9 cellular contexts compared by ENCODE assay signal in the genomic region with DNA sequence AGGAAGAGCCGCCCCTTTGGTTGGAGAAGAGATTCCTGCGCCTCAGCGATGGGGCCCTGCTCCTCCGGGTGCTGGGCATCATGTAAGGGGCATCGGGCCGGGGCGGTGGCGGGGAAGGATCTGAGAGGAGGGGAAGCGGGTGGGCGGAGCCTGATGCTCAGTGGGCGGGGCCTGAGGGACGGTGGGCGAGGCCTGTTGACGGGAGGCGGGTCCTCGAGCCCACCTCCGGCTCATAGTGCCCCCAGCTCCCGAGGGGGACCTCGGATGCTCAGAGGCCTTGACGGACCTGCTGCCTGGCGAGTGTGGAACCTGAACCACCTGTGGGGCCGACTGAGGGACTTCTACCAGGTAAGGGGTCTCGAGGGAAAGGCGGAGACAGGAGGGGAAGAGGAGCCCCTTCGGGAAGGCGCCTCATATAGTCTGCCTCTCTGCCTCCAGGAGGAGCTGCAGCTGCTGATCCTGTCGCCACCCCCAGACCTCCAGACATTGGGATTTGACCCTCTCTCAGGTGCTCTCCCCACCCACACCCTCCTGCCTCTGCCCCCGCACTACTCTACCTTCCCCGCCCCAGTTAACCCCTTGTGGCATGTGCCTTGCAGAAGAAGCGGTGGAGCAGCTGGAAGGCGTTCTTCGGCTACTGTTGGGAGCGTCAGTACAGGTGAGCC. TPM values are rescaled to one million over a fixed set of nuclear protein-coding genes. Genes with fewer than 3 reads are reported as not detected.
A peak's percentile ranks its signal among the peaks of the same experiment; 100 is the strongest.
DNase-seq lines count a peak whose midpoint lies in the region; ATAC-seq, FAIRE-seq and TF ChIP-seq lines count a peak whose summit lies in the region.
"Had no signal": no experiment of that assay in that cellular context is flagged by ENCODE, and none has a peak within 500 bp of the region (broad histone marks: within the 10 kb centered on the region; RNA-seq: fewer than 3 reads in every experiment).

No MANE protein-coding gene starts in this region.

- H3K4me3 ChIP-seq in HUES6 (ENCODE audit: low read depth, low read length): peak overlapping the region; percentile 76

- H3K4me3 Mint-ChIP-seq in activated CD8-positive, alpha-beta T cell treated with anti-CD3 and anti-CD28 coated beads, Interleukin-2, amount 10 ng/mL, durations not matched to agents 7 days and 5 days: peak overlapping the region; percentile 80

- H3K27me3 ChIP-seq in HUES6 (ENCODE audit: control insufficient read depth, insufficient read depth, low read length): no peaks in the 10 kb centered on the region
- H3K27me3 ChIP-seq: left lung had no signal

- DNase-seq in GM12891 (ENCODE audit: insufficient read length, low spot score) (no peak), Right ventricle myocardium inferior (ENCODE audit: missing footprints) (peak; percentile 85), EL (no peak), epidermal melanocyte (ENCODE audit: insufficient read length, low spot score) (no peak)
- DNase-seq in activated CD8-positive, alpha-beta T cell treated with anti-CD3 and anti-CD28 coated beads, Interleukin-2, amount 10 ng/mL, durations not matched to agents 7 days and 5 days: peak; percentile 87
- DNase-seq in stimulated activated CD4-positive, alpha-beta T cell treated with anti-CD3 and anti-CD28 coated beads, Interleukin-2, amount 100 ng/mL, for 24 hours: peak; percentile 83 to 90

- H3K27ac Mint-ChIP-seq in activated CD8-positive, alpha-beta T cell treated with anti-CD3 and anti-CD28 coated beads, Interleukin-2, amount 10 ng/mL, durations not matched to agents 7 days and 5 days: peak overlapping the region; percentile 91

- H3K9me3 ChIP-seq in HUES6 (ENCODE audit: control insufficient read depth, insufficient read depth, low read depth, low read length): no peaks in the 10 kb centered on the region
- H3K9me3 ChIP-seq: left lung had no signal

- no peak overlapping the region for H3K9ac ChIP-seq in HUES6 (ENCODE audit: low read length)

- CTCF ChIA-PET in activated CD8-positive, alpha-beta T cell treated with anti-CD3 and anti-CD28 coated beads, Interleukin-2, amount 10 ng/mL, durations not matched to agents 7 days and 5 days (lab: Charles Lee): interaction anchor here (0.6 to 5.3 kb wide), 7 partner anchors 10 to 91 kb away, joined by 3 to 47 read pairs (median 6); a partner anchor contains a TSS

- H3K36me3 Mint-ChIP-seq in activated CD8-positive, alpha-beta T cell treated with anti-CD3 and anti-CD28 coated beads, Interleukin-2, amount 10 ng/mL, durations not matched to agents 7 days and 5 days (ENCODE audit: low read depth): peaks cover 41% of the 10 kb centered on the region

- ATAC-seq in activated CD8-positive, alpha-beta T cell treated with anti-CD3 and anti-CD28 coated beads, Interleukin-2, amount 10 ng/mL, durations not matched to agents 7 days and 5 days: peak; percentile 54
- ATAC-seq in Right ventricle myocardium inferior (no peak), HG02884 (IDR thresholded peaks at IDR 0.05; ENCODE audit: unreplicated experiment) (no peak)

- FAIRE-seq in GM12891 (lab: Jason Lieb, UNC): peak; percentile 89

- no peak overlapping the region for H3K27ac ChIP-seq in HUES6 (ENCODE audit: low read depth, low read length)

- H3K9me3 Mint-ChIP-seq in activated CD8-positive, alpha-beta T cell treated with anti-CD3 and anti-CD28 coated beads, Interleukin-2, amount 10 ng/mL, durations not matched to agents 7 days and 5 days (ENCODE audit: insufficient read depth): no peaks in the 10 kb centered on the region

- peaks cover 20% of the 10 kb centered on the region for H3K4me1 ChIP-seq in HUES6 (ENCODE audit: control insufficient read depth, insufficient read depth, low read length)

- H3K4me1 Mint-ChIP-seq in activated CD8-positive, alpha-beta T cell treated with anti-CD3 and anti-CD28 coated beads, Interleukin-2, amount 10 ng/mL, durations not matched to agents 7 days and 5 days (ENCODE audit: low read depth): peaks cover 55% of the 10 kb centered on the region

- intact Hi-C loops in Right ventricle myocardium inferior (cut with DNase I): no loop called here

- H3K36me3 ChIP-seq in HUES6 (ENCODE audit: control insufficient read depth, insufficient read depth, low read length): no peaks in the 10 kb centered on the region

- POLR2A ChIA-PET in activated CD8-positive, alpha-beta T cell treated with anti-CD3 and anti-CD28 coated beads, Interleukin-2, amount 10 ng/mL, durations not matched to agents 7 days and 5 days (lab: Charles Lee): interaction anchor here (0.6 to 4.3 kb wide), 8 partner anchors 9 to 566 kb away, joined by 3 to 37 read pairs (median 4); a partner anchor contains a TSS

- no peaks in the 10 kb centered on the region for H3K27me3 Mint-ChIP-seq in activated CD8-positive, alpha-beta T cell treated with anti-CD3 and anti-CD28 coated beads, Interleukin-2, amount 10 ng/mL, durations not matched to agents 7 days and 5 days (ENCODE audit: low read depth)

- TF ChIP-seq POLR2A in GM12891 (IDR thresholded peaks at IDR 0.05; ENCODE audit: low read depth, low read length): no peak

TF ChIP-seq in GM12891, 5 proteins besides CTCF, POLR2A, EP300 and RAD21:
- TF ChIP-seq POU2F2 (IDR thresholded peaks at IDR 0.05; ENCODE audit: low read depth, low read length) (no peak), SPI1 (IDR thresholded peaks at IDR 0.05; ENCODE audit: low read depth, low read length) (no peak), PAX5 (IDR thresholded peaks at IDR 0.05; ENCODE audit: insufficient read depth, low read length, severe bottlenecking) (no peak), TAF1 (IDR thresholded peaks at IDR 0.05; ENCODE audit: low read depth, low read length) (no peak), POLR2AphosphoS5 (IDR thresholded peaks at IDR 0.05; ENCODE audit: low read depth, low read length) (no peak)

RNA-seq across cellular contexts. Expression of a gene that starts 0.8 kb away (rescaled TPM):
- polyA plus RNA-seq in GM12891 (2012; ENCODE audit: low read depth, missing spikeins): 45.4 TPM
- total RNA-seq in activated CD8-positive, alpha-beta T cell treated with anti-CD3 and anti-CD28 coated beads, Interleukin-2, amount 10 ng/mL, durations not matched to agents 7 days and 5 days: 100 to 1,000 TPM; 127 TPM
- total RNA-seq in Right ventricle myocardium inferior: 7.7 TPM

RNA-seq across cellular contexts. Expression of a gene that starts 18.2 kb away (rescaled TPM):
- polyA plus RNA-seq in GM12891 (2012; ENCODE audit: low read depth, missing spikeins): 12.4 TPM
- total RNA-seq in activated CD8-positive, alpha-beta T cell treated with anti-CD3 and anti-CD28 coated beads, Interleukin-2, amount 10 ng/mL, durations not matched to agents 7 days and 5 days: 10 to 100 TPM; 39.0 to 42.3 TPM
- 18.7 TPM for total RNA-seq in Right ventricle myocardium inferior

RNA-seq across cellular contexts. Expression of a gene that starts 22.9 kb away (rescaled TPM):
- polyA plus RNA-seq in GM12891 (2012; ENCODE audit: low read depth, missing spikeins): 306 TPM
- 100 to 1,000 TPM; 102 to 106 TPM for total RNA-seq in activated CD8-positive, alpha-beta T cell treated with anti-CD3 and anti-CD28 coated beads, Interleukin-2, amount 10 ng/mL, durations not matched to agents 7 days and 5 days
- 410 TPM for total RNA-seq in Right ventricle myocardium inferior

RNA-seq across cellular contexts. Expression of a gene that starts 23.4 kb away (rescaled TPM):
- 327 TPM for polyA plus RNA-seq in GM12891 (2012; ENCODE audit: low read depth, missing spikeins)
- total RNA-seq in activated CD8-positive, alpha-beta T cell treated with anti-CD3 and anti-CD28 coated beads, Interleukin-2, amount 10 ng/mL, durations not matched to agents 7 days and 5 days: 100 to 1,000 TPM; 154 to 165 TPM
- total RNA-seq in Right ventricle myocardium inferior: 92.8 TPM

RNA-seq across cellular contexts. Expression of a gene that starts 35.5 kb away (rescaled TPM):
- polyA plus RNA-seq in GM12891 (2012; ENCODE audit: low read depth, missing spikeins): 11.5 TPM
- total RNA-seq in activated CD8-positive, alpha-beta T cell treated with anti-CD3 and anti-CD28 coated beads, Interleukin-2, amount 10 ng/mL, durations not matched to agents 7 days and 5 days: 10 to 100 TPM; 42.7 to 43.2 TPM
- total RNA-seq in Right ventricle myocardium inferior: 217 TPM

Comparison
In these comparisons a context has a peak if more than half of its experiments do, and no peak if none do; other contexts are left out.
1. DNase-seq: peak in activated CD8-positive, alpha-beta T cell treated with anti-CD3 and anti-CD28 coated beads, Interleukin-2, amount 10 ng/mL, durations not matched to agents 7 days and 5 days (single experiment), Right ventricle myocardium inferior (single experiment) and stimulated activated CD4-positive, alpha-beta T cell treated with anti-CD3 and anti-CD28 coated beads, Interleukin-2, amount 100 ng/mL, for 24 hours (2 of 2); none in GM12891 (single experiment), EL (single experiment) and epidermal melanocyte (single experiment).
2. RNA of a gene that starts 0.8 kb away (total RNA-seq): 127 TPM in activated CD8-positive, alpha-beta T cell treated with anti-CD3 and anti-CD28 coated beads, Interleukin-2, amount 10 ng/mL, durations not matched to agents 7 days and 5 days; 7.7 TPM in Right ventricle myocardium inferior (single experiment); every median in the first group is over 10 times any median in the second.